In the genomic region with DNA sequence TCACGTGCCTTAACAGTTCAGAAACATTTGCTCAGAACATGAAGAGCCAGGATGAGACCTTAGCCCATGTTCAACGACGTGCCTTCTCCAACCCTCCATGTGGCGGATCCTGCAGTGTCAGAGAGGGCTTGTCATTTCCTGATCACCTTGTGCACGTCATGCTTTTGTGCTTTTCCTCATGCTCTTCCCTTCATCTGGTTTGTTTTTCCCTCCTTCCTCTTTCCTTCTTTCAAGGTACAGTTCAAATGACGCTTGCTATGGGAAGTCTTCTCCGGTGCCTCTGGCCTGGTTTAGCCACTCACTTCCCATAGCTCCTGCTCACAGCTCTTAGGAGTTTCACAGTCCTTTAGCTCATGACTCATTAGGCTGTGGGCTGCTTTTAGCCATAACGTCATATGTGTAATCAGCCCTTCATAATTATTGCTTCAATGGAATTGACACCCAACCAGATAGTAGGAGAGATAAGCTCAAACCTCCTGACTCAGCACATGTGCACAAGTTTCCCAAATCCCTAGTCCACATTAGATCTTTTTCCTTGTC, we compare ENCODE assay signal across 11 cellular contexts.
DNase-seq lines count a peak whose midpoint lies in the region; ATAC-seq, FAIRE-seq and TF ChIP-seq lines count a peak whose summit lies in the region.
"Had no signal": no experiment of that assay in that cellular context is flagged by ENCODE, and none has a peak within 500 bp of the region (broad histone marks: within the 10 kb centered on the region; RNA-seq: fewer than 3 reads in every experiment).

No MANE protein-coding gene starts in this region.

- POLR2A ChIA-PET in GM10248 (lab: Yijun Ruan, JAX), result no interaction called here

- no peak for TF ChIP-seq CTCF in AG10803 (conservative IDR thresholded peaks at IDR 0.05; ENCODE audit: low read length)
- no peak for TF ChIP-seq CTCF in GM10248 (IDR thresholded peaks at IDR 0.05; ENCODE audit: control extremely low read depth, extremely low read depth, low read depth, missing control alignments)
- TF ChIP-seq CTCF in kidney (IDR thresholded peaks at IDR 0.05; ENCODE audit: borderline replicate concordance, extremely low read depth, insufficient read depth), result no peak

- no peak overlapping the region for H3K9ac ChIP-seq in kidney (ENCODE audit: low read length in 2 of 2)

- no peaks in the 10 kb centered on the region for H3K9me3 ChIP-seq in kidney (ENCODE audit: control insufficient read depth in 1 of 2, low read length in 2 of 2)
- H3K9me3 ChIP-seq: ovary had no signal

- no peak for ATAC-seq in GM19035 (IDR thresholded peaks at IDR 0.05; ENCODE audit: unreplicated experiment)

- FAIRE-seq in kidney (lab: Jason Lieb, UNC), result no peak

- DNase-seq in AG10803 (ENCODE audit: low read depth), result peak; percentile 58
- DNase-seq in HK-2 (ENCODE audit: unreplicated experiment), result peak; percentile 24
- DNase-seq in SW480 (ENCODE audit: low spot score), result peak; percentile 33
- DNase-seq in glomerular visceral epithelial cell (ENCODE audit: extremely low spot score), result peak; percentile 82
- DNase-seq in GM10248 (ENCODE audit: extremely low spot score), result no peak
- DNase-seq in kidney, result no peak
- DNase-seq in activated naive CD4-positive, alpha-beta T cell treated with Interleukin-2 at 50 U/mL for 16 hours, result no peak
- DNase-seq: activated naive CD8-positive, alpha-beta T cell treated with anti-CD3 and anti-CD28 coated beads, Interleukin-2, amount 10 ng/mL, durations not matched to agents 7 days and 5 days; NCI-H2107; ovary had no signal

- intact Hi-C loops in kidney (cut with DNase I), result no loop called here

- no peaks in the 10 kb centered on the region for H3K36me3 ChIP-seq in kidney (ENCODE audit: control insufficient read depth in 1 of 2, insufficient read depth in 2 of 2, low read length in 2 of 2)
- H3K36me3 ChIP-seq: ovary had no signal

- no peak overlapping the region for H3K4me3 ChIP-seq in AG10803 (ENCODE audit: low read length)
- no peak overlapping the region for H3K4me3 ChIP-seq in kidney (ENCODE audit: low read length in 2 of 2)
- H3K4me3 ChIP-seq: ovary had no signal

- H3K27ac ChIP-seq in kidney (ENCODE audit: low read depth in 2 of 2, low read length in 2 of 2), result no peak overlapping the region
- H3K27ac ChIP-seq: ovary had no signal

- peaks cover 4 to 8% of the 10 kb centered on the region in 2 donors for H3K4me1 ChIP-seq in kidney (ENCODE audit: control insufficient read depth in 1 of 2, insufficient read depth in 1 of 2, low read depth in 1 of 2, low read length in 2 of 2)

- CTCF ChIA-PET in GM10248 (lab: Yijun Ruan, JAX), result interaction anchor here (0.9 to 1.3 kb wide), 4 partner anchors 10 to 61 kb away, joined by 3 read pairs; no protein-coding TSS in a partner anchor

Comparison
In these comparisons a context has a peak if more than half of its experiments do, and no peak if none do; other contexts are left out.
1. DNase-seq: peak in AG10803 (single experiment), HK-2 (single experiment), SW480 (single experiment) and glomerular visceral epithelial cell (single experiment); none in GM10248 (single experiment), kidney (single experiment) and activated naive CD4-positive, alpha-beta T cell treated with Interleukin-2 at 50 U/mL for 16 hours (single experiment).